ENCODE assay signal across 8 cellular contexts in genomic region chr16:81457326-81458133, GRCh38. TPM values are rescaled to one million over a fixed set of nuclear protein-coding genes. Genes with fewer than 3 reads are reported as not detected.
DNase-seq lines count a peak whose midpoint lies in the region; ATAC-seq and TF ChIP-seq lines count a peak whose summit lies in the region.

No MANE protein-coding gene starts in this region.

- H3K79me2 ChIP-seq in GM23338 (replicated peaks; ENCODE audit: insufficient read depth) (peaks cover 100% of the 10 kb centered on the region), fibroblast of lung (ENCODE audit: control insufficient read depth, insufficient read depth, low read length) (peaks cover 3% of the 10 kb centered on the region)

- ATAC-seq in GM23338, result peak; percentile 31

- H3F3A ChIP-seq in GM23338 (replicated peaks; ENCODE audit: low read depth), result no peaks in the 10 kb centered on the region

- H3K9ac ChIP-seq in fibroblast of lung (ENCODE audit: insufficient read depth, low read length), result no peak overlapping the region

- no peaks in the 10 kb centered on the region for H3K36me3 ChIP-seq in GM23338 (ENCODE audit: insufficient read depth)
- peaks cover 18% of the 10 kb centered on the region for H3K36me3 ChIP-seq in SJSA1
- no peaks in the 10 kb centered on the region for H3K36me3 ChIP-seq in fibroblast of lung (ENCODE audit: control insufficient read depth, insufficient read depth, low read length)

- peaks cover 10% of the 10 kb centered on the region for H3K27me3 Mint-ChIP-seq in GM23338 (ENCODE audit: insufficient read depth, low read depth, poor library complexity)
- no peaks in the 10 kb centered on the region for H3K27me3 Mint-ChIP-seq in osteocyte (ENCODE audit: unreplicated experiment)

- H3K4me1 ChIP-seq in GM23338 (ENCODE audit: insufficient read depth), result peaks cover 10% of the 10 kb centered on the region
- peaks cover 41% of the 10 kb centered on the region for H3K4me1 ChIP-seq in SJSA1 (replicated peaks)
- H3K4me1 ChIP-seq in fibroblast of lung (ENCODE audit: control insufficient read depth, extremely low read depth, insufficient read depth, low read length), result peaks cover 3% of the 10 kb centered on the region

- peak overlapping the region; percentile 61 for H3K27ac Mint-ChIP-seq in GM23338
- H3K27ac Mint-ChIP-seq in osteocyte (ENCODE audit: unreplicated experiment), result peak overlapping the region; percentile 48

- H3K36me3 Mint-ChIP-seq in GM23338 (ENCODE audit: low read depth) (peaks cover 20% of the 10 kb centered on the region), osteocyte (ENCODE audit: unreplicated experiment) (peaks cover 3% of the 10 kb centered on the region)

- no peak for DNase-seq in GM23338 (ENCODE audit: low spot score)
- peak; percentile 65 to 71 for DNase-seq in SJSA1 (ENCODE audit: low read depth in 1 of 2, low spot score in 2 of 2)
- DNase-seq in fibroblast of lung (ENCODE audit: low read depth in 2 of 2), result peak; percentile 75 to 80
- no peak for DNase-seq in osteocyte (ENCODE audit: extremely low spot score, unreplicated experiment)
- no peak for DNase-seq in stimulated activated naive CD4-positive, alpha-beta T cell treated with Interleukin-2 at 50 U/mL for 16 hours (lab: John Stamatoyannopoulos, UW)
- DNase-seq in NCI-H1694 treated with DMSO at 0.1 percent for 48 hours (lab: John Stamatoyannopoulos, UW), result no peak
- no peak for DNase-seq in UCSD-AML1 (lab: John Stamatoyannopoulos, UW; ENCODE audit: unreplicated experiment)
- no peak for DNase-seq in NCI-H82 (lab: John Stamatoyannopoulos, UW)

- H4K20me1 ChIP-seq in GM23338 (replicated peaks; ENCODE audit: insufficient read depth) (peaks cover 40% of the 10 kb centered on the region), fibroblast of lung (ENCODE audit: control insufficient read depth, extremely low read depth, insufficient read depth, low read length) (no peaks in the 10 kb centered on the region)

- 0 out of 2 replicates have a peak overlapping the region, but pooled peaks have one; percentile 20 for H3K27ac ChIP-seq in GM23338 (ENCODE audit: low read depth)
- H3K27ac ChIP-seq in SJSA1, result peak overlapping the region; percentile 44
- H3K27ac ChIP-seq in fibroblast of lung (ENCODE audit: insufficient read depth, low read length), result no peak overlapping the region

- H3K9me3 Mint-ChIP-seq in GM23338 (no peaks in the 10 kb centered on the region), osteocyte (ENCODE audit: unreplicated experiment) (no peaks in the 10 kb centered on the region)

- H3K27me3 ChIP-seq in GM23338 (ENCODE audit: insufficient read depth) (no peaks in the 10 kb centered on the region), SJSA1 (replicated peaks) (no peaks in the 10 kb centered on the region), fibroblast of lung (ENCODE audit: control insufficient read depth, insufficient read depth, low read length) (no peaks in the 10 kb centered on the region)

- H3K9me3 ChIP-seq in SJSA1 (replicated peaks), result no peaks in the 10 kb centered on the region
- H3K9me3 ChIP-seq in fibroblast of lung (ENCODE audit: control insufficient read depth, insufficient read depth, low read depth, low read length), result no peaks in the 10 kb centered on the region

- TF ChIP-seq CTCF in GM23338 (conservative IDR thresholded peaks at IDR 0.05; ENCODE audit: low read depth in 2 of 2) (no peak), fibroblast of lung (conservative IDR thresholded peaks at IDR 0.05 in 1 of 2, IDR thresholded peaks at IDR 0.05 in 1 of 2; ENCODE audit: low read depth in 1 of 2, low read length in 2 of 2) (no peak), osteocyte (IDR thresholded peaks at IDR 0.05) (no peak)

- 0 out of 2 replicates have a peak overlapping the region, but pooled peaks have one; percentile 26 for H3K4me2 ChIP-seq in GM23338
- no peak overlapping the region for H3K4me2 ChIP-seq in fibroblast of lung (ENCODE audit: extremely low read depth, insufficient read depth, low read length)

- H3K4me3 Mint-ChIP-seq in GM23338 (0 out of 3 replicates have a peak overlapping the region, but pooled peaks have one; percentile 4), osteocyte (ENCODE audit: unreplicated experiment) (no peak overlapping the region)

- H3K4me3 ChIP-seq in GM23338 (no peak overlapping the region), SJSA1 (no peak overlapping the region), fibroblast of lung (replicated peaks in 1 of 4; ENCODE audit: control extremely low read depth in 1 of 4, insufficient read depth in 1 of 4, low read depth in 3 of 4, low read length in 4 of 4) (no peak overlapping the region)

- H2AFZ ChIP-seq in GM23338 (no peak overlapping the region), fibroblast of lung (ENCODE audit: low read length) (no peak overlapping the region)

- H3K4me1 Mint-ChIP-seq in GM23338 (peaks cover 44% of the 10 kb centered on the region), osteocyte (ENCODE audit: unreplicated experiment) (peaks cover 35% of the 10 kb centered on the region)

- H3K9me2 ChIP-seq in GM23338 (ENCODE audit: insufficient read depth), result no peaks in the 10 kb centered on the region

TF ChIP-seq in GM23338, 12 proteins besides CTCF, POLR2A, EP300 and RAD21 (continues in another document):
- TF ChIP-seq JUNB (IDR thresholded peaks at IDR 0.05; ENCODE audit: unreplicated experiment) (no peak), ZNF114 (CRISPR knock-in tag; IDR thresholded peaks at IDR 0.05) (no peak), NANOG (IDR thresholded peaks at IDR 0.05; ENCODE audit: borderline replicate concordance) (no peak), REST (IDR thresholded peaks at IDR 0.05; ENCODE audit: unreplicated experiment) (no peak), EZH2 (IDR thresholded peaks at IDR 0.05; ENCODE audit: low read depth, unreplicated experiment) (no peak), ETS1 (IDR thresholded peaks at IDR 0.05) (no peak), EZH2phosphoT487 (IDR thresholded peaks at IDR 0.05; ENCODE audit: unreplicated experiment) (no peak)

RNA-seq across cellular contexts. Expression of gene CMIP, which starts 12.9 kb away (rescaled TPM):
- 49.8 and 62.3 TPM in 2 replicates for total RNA-seq in GM23338 (2014; rRNA removed; shearing (Covaris generic))
- polyA plus RNA-seq in GM23338 (2016; fragmentation: Nextera tagmentation; extraction: Ambion mirVana) (9.5 and 10.5 TPM in 2 replicates), fibroblast of lung (1.9 and 3.5 TPM in 2 replicates)
- 9.8 and 10.7 TPM in 2 replicates for total RNA-seq in SJSA1 (2014; rRNA removed; shearing (Covaris generic))
- total RNA-seq in fibroblast of lung (2.8 and 5.1 TPM in 2 replicates), osteocyte (29.8 and 38.0 TPM in 2 replicates)
- 9.2 and 12.4 TPM in 2 replicates for polyA plus RNA-seq in fibroblast of lung (2012)
- 24.9 and 28.8 TPM in 2 replicates for polyA minus RNA-seq in fibroblast of lung (ENCODE audit: low replicate concordance)

Comparison
In these comparisons a context has a peak if more than half of its experiments do, and no peak if none do; other contexts are left out.
1. DNase-seq: peak in SJSA1 (2 of 2) and fibroblast of lung (2 of 2); none in GM23338 (single experiment), osteocyte (single experiment), stimulated activated naive CD4-positive, alpha-beta T cell treated with Interleukin-2 at 50 U/mL for 16 hours (single experiment), NCI-H1694 treated with DMSO at 0.1 percent for 48 hours (single experiment), UCSD-AML1 (single experiment) and NCI-H82 (single experiment).